In genomic region chr14:64753999-64754398, GRCh38 we compare ENCODE assay signal across 16 cellular contexts. TPM values are rescaled to one million over a fixed set of nuclear protein-coding genes. Genes with fewer than 3 reads are reported as not detected.
A peak's percentile ranks its signal among the peaks of the same experiment; 100 is the strongest.
DNase-seq lines count a peak whose midpoint lies in the region; ATAC-seq and TF ChIP-seq lines count a peak whose summit lies in the region.
"Had no signal": no experiment of that assay in that cellular context is flagged by ENCODE, and none has a peak within 500 bp of the region (broad histone marks: within the 10 kb centered on the region; RNA-seq: fewer than 3 reads in every experiment).

No MANE protein-coding gene starts in this region.

- no peak overlapping the region for H4K91ac ChIP-seq in mesenchymal stem cell (ENCODE audit: low read length)

- no peak for DNase-seq in natural killer cell
- DNase-seq in natural killer cell treated with Interleukin-12 subunit alpha and Interleukin-12 subunit beta and Interleukin-15 and Interleukin-18, amount 100 ng/mL, for 72 hours (ENCODE audit: low spot score): no peak
- DNase-seq in T-helper 17 cell: no peak
- DNase-seq in mesenchymal stem cell: no peak
- DNase-seq in psoas muscle: no peak
- no peak for DNase-seq in stimulated activated CD4-positive, alpha-beta T cell treated with anti-CD3 and anti-CD28 coated beads, Interleukin-15, amount 100 ng/mL, for 24 hours
- no peak for DNase-seq in NCI-H2196 (lab: John Stamatoyannopoulos, UW; ENCODE audit: unreplicated experiment)
- DNase-seq: Calu3; CD4-positive, CD25-positive, alpha-beta regulatory T cell; DND-41; EL; H9 had no signal

- H3K27me3 ChIP-seq in mesenchymal stem cell (ENCODE audit: control insufficient read depth in 1 of 2, insufficient read depth in 1 of 2, low read length in 2 of 2): peaks cover 0 to 39% of the 10 kb centered on the region in 2 experiments
- no peaks in the 10 kb centered on the region for H3K27me3 ChIP-seq in psoas muscle (ENCODE audit: insufficient read depth in 3 of 3, low read length in 2 of 3)
- H3K27me3 ChIP-seq: BLaER1 treated with 17β-estradiol and CSF1 and Interleukin-3, amounts not matched to agents 10 nM and 100 nM had no signal

- peaks cover 43 to 53% of the 10 kb centered on the region in 2 donors for H3K4me1 Mint-ChIP-seq in natural killer cell
- H3K4me1 Mint-ChIP-seq in natural killer cell treated with Interleukin-12 subunit alpha and Interleukin-12 subunit beta and Interleukin-15 and Interleukin-18, amount 100 ng/mL, for 72 hours (ENCODE audit: low read depth in 2 of 2): peaks cover 38 to 39% of the 10 kb centered on the region in 2 donors
- peaks cover 42% of the 10 kb centered on the region for H3K4me1 Mint-ChIP-seq in T-helper 17 cell
- H3K4me1 Mint-ChIP-seq: B cell, IgD-negative memory B cell had no signal

- no peak overlapping the region for H3K9ac ChIP-seq in mesenchymal stem cell (ENCODE audit: low read length)
- H3K9ac ChIP-seq: BLaER1 treated with 17β-estradiol and CSF1 and Interleukin-3, amounts not matched to agents 10 nM and 100 nM had no signal

- H2BK15ac ChIP-seq in mesenchymal stem cell (ENCODE audit: low read depth, poor library complexity, severe bottlenecking): peak overlapping the region; percentile 2

- TF ChIP-seq CTCF in natural killer cell (IDR thresholded peaks at IDR 0.05): no peak
- TF ChIP-seq CTCF in psoas muscle (IDR thresholded peaks at IDR 0.05): no peak

- no peaks in the 10 kb centered on the region for H3K9me3 Mint-ChIP-seq in natural killer cell
- no peaks in the 10 kb centered on the region for H3K9me3 Mint-ChIP-seq in natural killer cell treated with Interleukin-12 subunit alpha and Interleukin-12 subunit beta and Interleukin-15 and Interleukin-18, amount 100 ng/mL, for 72 hours
- H3K9me3 Mint-ChIP-seq: CD4-positive, CD25-positive, alpha-beta regulatory T cell; IgD-negative memory B cell had no signal

- H3K79me1 ChIP-seq in mesenchymal stem cell (replicated peaks; ENCODE audit: low read length, poor library complexity, severe bottlenecking): peaks cover 8% of the 10 kb centered on the region

- H2AK5ac ChIP-seq in mesenchymal stem cell (ENCODE audit: low read length, severe bottlenecking): no peak overlapping the region

- H3K27me3 Mint-ChIP-seq in natural killer cell (ENCODE audit: low read depth in 2 of 2): no peaks in the 10 kb centered on the region
- H3K27me3 Mint-ChIP-seq in natural killer cell treated with Interleukin-12 subunit alpha and Interleukin-12 subunit beta and Interleukin-15 and Interleukin-18, amount 100 ng/mL, for 72 hours: no peaks in the 10 kb centered on the region
- no peaks in the 10 kb centered on the region for H3K27me3 Mint-ChIP-seq in T-helper 17 cell

- H3K18ac ChIP-seq in mesenchymal stem cell (ENCODE audit: low read depth in 1 of 2, low read length in 2 of 2): no peak overlapping the region

- no peak overlapping the region for H3K4me2 ChIP-seq in mesenchymal stem cell (ENCODE audit: low read length, poor library complexity, severe bottlenecking)
- H3K4me2 ChIP-seq: BLaER1 treated with 17β-estradiol and CSF1 and Interleukin-3, amounts not matched to agents 10 nM and 100 nM had no signal

- H2BK120ac ChIP-seq in mesenchymal stem cell (ENCODE audit: low read depth, low read length): no peak overlapping the region

- H3K4me3 ChIP-seq in mesenchymal stem cell (ENCODE audit: insufficient read depth in 1 of 2, low read depth in 1 of 2, low read length in 2 of 2) (no peak overlapping the region), psoas muscle (no peak overlapping the region)
- H3K4me3 ChIP-seq: BLaER1 treated with 17β-estradiol and CSF1 and Interleukin-3, amounts not matched to agents 10 nM and 100 nM; GM12878 had no signal

- H2AFZ ChIP-seq in mesenchymal stem cell (ENCODE audit: low read depth, low read length): no peak overlapping the region

- H3K4me1 ChIP-seq in mesenchymal stem cell (ENCODE audit: control insufficient read depth, insufficient read depth, low read depth, low read length) (peaks cover 25% of the 10 kb centered on the region), psoas muscle (peaks cover 33% of the 10 kb centered on the region)

- intact Hi-C loops in natural killer cell (cut with micrococcal nuclease): no loop called here
- intact Hi-C loops in psoas muscle (cut with DNase I): no loop called here

- 95% methylated on average over 4 of the region's 4 CpGs for WGBS in mesenchymal stem cell
- WGBS in psoas muscle, 3 donors: 86 to 93% (median 89%) methylated on average over 4 of the region's 4 CpGs

- H3K27ac ChIP-seq in mesenchymal stem cell (ENCODE audit: low read length, poor library complexity, severe bottlenecking) (no peak overlapping the region), psoas muscle (no peak overlapping the region)
- H3K27ac ChIP-seq: BLaER1 treated with 17β-estradiol and CSF1 and Interleukin-3, amounts not matched to agents 10 nM and 100 nM had no signal

- H3K14ac ChIP-seq in mesenchymal stem cell (ENCODE audit: low read length in 2 of 2): no peak overlapping the region

- H3K23ac ChIP-seq in mesenchymal stem cell (ENCODE audit: low read length in 2 of 2): no peak overlapping the region

- no peaks in the 10 kb centered on the region for H3K36me3 Mint-ChIP-seq in natural killer cell
- no peaks in the 10 kb centered on the region for H3K36me3 Mint-ChIP-seq in natural killer cell treated with Interleukin-12 subunit alpha and Interleukin-12 subunit beta and Interleukin-15 and Interleukin-18, amount 100 ng/mL, for 72 hours
- H3K36me3 Mint-ChIP-seq in T-helper 17 cell (ENCODE audit: low read depth): no peaks in the 10 kb centered on the region
- H3K36me3 Mint-ChIP-seq: CD4-positive, CD25-positive, alpha-beta regulatory T cell; IgD-negative memory B cell had no signal

- H3K36me3 ChIP-seq in mesenchymal stem cell (ENCODE audit: control insufficient read depth in 1 of 2, insufficient read depth in 2 of 2, low read depth in 1 of 2, low read length in 2 of 2) (peaks cover 0 to 28% of the 10 kb centered on the region in 2 experiments), psoas muscle (ENCODE audit: insufficient read depth in 1 of 2, low read depth in 1 of 2) (peaks cover 0 to 54% of the 10 kb centered on the region in 2 donors)
- H3K36me3 ChIP-seq: BLaER1 treated with 17β-estradiol and CSF1 and Interleukin-3, amounts not matched to agents 10 nM and 100 nM had no signal

- no peak overlapping the region for H2BK5ac ChIP-seq in mesenchymal stem cell (ENCODE audit: low read depth, low read length, poor library complexity, severe bottlenecking)

- H3K4ac ChIP-seq in mesenchymal stem cell (ENCODE audit: low read depth in 1 of 2, low read length in 2 of 2): no peak overlapping the region

- H2BK12ac ChIP-seq in mesenchymal stem cell (ENCODE audit: low read length in 2 of 2): no peak overlapping the region

- no peak overlapping the region for H4K8ac ChIP-seq in mesenchymal stem cell (ENCODE audit: low read length)

- no peaks in the 10 kb centered on the region for H3K9me3 ChIP-seq in T-helper 17 cell (ENCODE audit: control insufficient read depth, low read length, poor library complexity, severe bottlenecking)
- H3K9me3 ChIP-seq in mesenchymal stem cell (ENCODE audit: control insufficient read depth, low read length): peaks cover 5% of the 10 kb centered on the region
- H3K9me3 ChIP-seq in psoas muscle: no peaks in the 10 kb centered on the region

- peak overlapping the region; percentile 71 to 85 for H3K27ac Mint-ChIP-seq in natural killer cell
- H3K27ac Mint-ChIP-seq in natural killer cell treated with Interleukin-12 subunit alpha and Interleukin-12 subunit beta and Interleukin-15 and Interleukin-18, amount 100 ng/mL, for 72 hours: no peak overlapping the region
- peak overlapping the region; percentile 99 for H3K27ac Mint-ChIP-seq in T-helper 17 cell
- H3K27ac Mint-ChIP-seq: B cell, H9, IgD-negative memory B cell had no signal

- H3K4me3 Mint-ChIP-seq in natural killer cell (no peak overlapping the region), T-helper 17 cell (no peak overlapping the region)
- H3K4me3 Mint-ChIP-seq in natural killer cell treated with Interleukin-12 subunit alpha and Interleukin-12 subunit beta and Interleukin-15 and Interleukin-18, amount 100 ng/mL, for 72 hours: no peak overlapping the region
- H3K4me3 Mint-ChIP-seq: B cell, H9, IgD-negative memory B cell had no signal

- ATAC-seq in natural killer cell (no peak), T-helper 17 cell (no peak), psoas muscle (no peak)
- no peak for ATAC-seq in natural killer cell treated with Interleukin-12 subunit alpha and Interleukin-12 subunit beta and Interleukin-15 and Interleukin-18, amount 100 ng/mL, for 72 hours
- ATAC-seq: GM12878 had no signal

RNA-seq across cellular contexts. Expression of gene PLEKHG3, which starts 49.8 kb away (rescaled TPM):
- total RNA-seq in natural killer cell: 100 to 1,000 TPM; 184 to 285 (median 225) TPM
- total RNA-seq in natural killer cell treated with Interleukin-12 subunit alpha and Interleukin-12 subunit beta and Interleukin-15 and Interleukin-18, amount 100 ng/mL, for 72 hours: 10 to 100 TPM; 17.1 to 30.3 TPM
- 10 to 100 TPM; 61.4 to 65.5 TPM for total RNA-seq in T-helper 17 cell
- polyA plus RNA-seq in mesenchymal stem cell (2013, experiment 1 of 2): 14.9 TPM
- polyA plus RNA-seq in mesenchymal stem cell (2013, experiment 2 of 2): 14.3 TPM
- total RNA-seq in psoas muscle: 1 to 10 TPM; 5.2 to 8.2 (median 6.5) TPM
- polyA plus RNA-seq in psoas muscle: 1 to 10 TPM; 1.9 to 3.1 (median 2.8) TPM

Comparison
In these comparisons a context has a peak if more than half of its experiments do, and no peak if none do; other contexts are left out.
1. H3K27ac Mint-ChIP-seq: peak in natural killer cell (2 of 2) and T-helper 17 cell (single experiment); none in natural killer cell treated with Interleukin-12 subunit alpha and Interleukin-12 subunit beta and Interleukin-15 and Interleukin-18, amount 100 ng/mL, for 72 hours (0 of 2).